In genomic region chr6:55955684-55956083, GRCh38 we compare ENCODE assay signal across 24 cellular contexts.
"Had no signal": no experiment of that assay in that cellular context is flagged by ENCODE, and none has a peak within 500 bp of the region (broad histone marks: within the 10 kb centered on the region; RNA-seq: fewer than 3 reads in every experiment).

No MANE protein-coding gene starts in this region.

- H3K9me3 Mint-ChIP-seq: nephron progenitor cell had no signal

- H3K4me1 ChIP-seq: left lung, prostate gland, right atrium auricular region, stomach, thyroid gland had no signal

- H3K4me3 ChIP-seq: gastrocnemius medialis, left lung, prostate gland, right atrium auricular region, stomach, thyroid gland, vagina had no signal

- H3K27ac Mint-ChIP-seq: dendritic cell treated with granulocyte-macrophage colony-stimulating factor and Interleukin-4, amounts not matched to agents 40 ng/mL and 50 ng/mL, for 4 days; endodermal cell; naive thymus-derived CD8-positive, alpha-beta T cell; nephron progenitor cell; stimulated activated effector memory CD8-positive, alpha-beta T cell treated with anti-CD3 and anti-CD28 coated beads, Interleukin-12 subunit alpha, Interleukin-12 subunit beta, amount 100 ng/mL, for 72 hours had no signal

- H3K4me1 Mint-ChIP-seq: endodermal cell; naive thymus-derived CD8-positive, alpha-beta T cell; nephron progenitor cell; stimulated activated effector memory CD8-positive, alpha-beta T cell treated with anti-CD3 and anti-CD28 coated beads, Interleukin-12 subunit alpha, Interleukin-12 subunit beta, amount 100 ng/mL, for 72 hours had no signal

- H3K36me3 Mint-ChIP-seq: naive thymus-derived CD8-positive, alpha-beta T cell; stimulated activated effector memory CD8-positive, alpha-beta T cell treated with anti-CD3 and anti-CD28 coated beads, Interleukin-12 subunit alpha, Interleukin-12 subunit beta, amount 100 ng/mL, for 72 hours had no signal

- H3K9me3 ChIP-seq: gastrocnemius medialis, prostate gland, right atrium auricular region, thyroid gland, vagina had no signal

- H3K36me3 ChIP-seq: gastrocnemius medialis, left lung, prostate gland, right atrium auricular region, stomach, thyroid gland, vagina had no signal

- H3K27me3 ChIP-seq: gastrocnemius medialis, left lung, right atrium auricular region, stomach, thyroid gland, vagina had no signal

- DNase-seq: effector CD8-positive, alpha-beta T cell; endodermal cell; foreskin fibroblast; gastrocnemius medialis; head of caudate nucleus; kidney; left lung; naive thymus-derived CD8-positive, alpha-beta T cell; nephron progenitor cell; nucleus accumbens; stimulated activated CD4-positive, alpha-beta T cell treated with anti-CD3 and anti-CD28 coated beads, Interleukin-2, amount 100 ng/mL, for 24 hours; stimulated activated CD4-positive, alpha-beta T cell treated with anti-CD3 and anti-CD28 coated beads, Interleukin-4, amount 100 ng/mL, for 24 hours; stimulated activated naive CD4-positive, alpha-beta T cell treated with Interleukin-2 at 50 U/mL for 16 hours; stomach; thyroid gland; trophoblast cell had no signal

- ATAC-seq: esophagus mucosa; gastrocnemius medialis; left lung; naive thymus-derived CD8-positive, alpha-beta T cell; sciatic nerve; stimulated activated effector memory CD8-positive, alpha-beta T cell treated with anti-CD3 and anti-CD28 coated beads, Interleukin-12 subunit alpha, Interleukin-12 subunit beta, amount 100 ng/mL, for 72 hours had no signal

- H3K4me3 Mint-ChIP-seq: dendritic cell treated with granulocyte-macrophage colony-stimulating factor and Interleukin-4, amounts not matched to agents 40 ng/mL and 50 ng/mL, for 4 days; endodermal cell; naive thymus-derived CD8-positive, alpha-beta T cell; nephron progenitor cell; stimulated activated effector memory CD8-positive, alpha-beta T cell treated with anti-CD3 and anti-CD28 coated beads, Interleukin-12 subunit alpha, Interleukin-12 subunit beta, amount 100 ng/mL, for 72 hours had no signal

- H3K27me3 Mint-ChIP-seq: dendritic cell treated with granulocyte-macrophage colony-stimulating factor and Interleukin-4, amounts not matched to agents 40 ng/mL and 50 ng/mL, for 4 days; naive thymus-derived CD8-positive, alpha-beta T cell had no signal

- H3K27ac ChIP-seq: epithelial cell of prostate, gastrocnemius medialis, left lung, prostate gland, right atrium auricular region, stomach, thyroid gland, vagina had no signal
